Comparison of ENCODE assay signal across 22 cellular contexts in genomic region chr1:27861436-27861835, GRCh38. TPM values are rescaled to one million over a fixed set of nuclear protein-coding genes. Genes with fewer than 3 reads are reported as not detected.
DNase-seq lines count a peak whose midpoint lies in the region; ATAC-seq, FAIRE-seq and TF ChIP-seq lines count a peak whose summit lies in the region.
"Had no signal": no experiment of that assay in that cellular context is flagged by ENCODE, and none has a peak within 500 bp of the region (broad histone marks: within the 10 kb centered on the region; RNA-seq: fewer than 3 reads in every experiment).

No MANE protein-coding gene starts in this region.

- no peak for TF ChIP-seq CTCF in K562 (IDR thresholded peaks at IDR 0.05 in 2 of 3, conservative IDR thresholded peaks at IDR 0.05 in 1 of 3; ENCODE audit: insufficient read depth in 2 of 3, low read depth in 1 of 3, low read length in 3 of 3)

- H3K9me1 ChIP-seq in K562 (ENCODE audit: control insufficient read depth, insufficient read depth, low read length) = no peaks in the 10 kb centered on the region

- no peak overlapping the region for H3K4me3 ChIP-seq in K562
- H3K4me3 ChIP-seq: GM12878, PC-9 had no signal

- BruUV-seq in K562 (replicated peaks; lab: Mats Ljungman, UMichigan) = no TSS peak

- H3K4me1 ChIP-seq in K562 (replicated peaks in 1 of 2; ENCODE audit: control insufficient read depth in 2 of 2, insufficient read depth in 2 of 2, low read length in 2 of 2) = peaks cover 22 to 48% of the 10 kb centered on the region in 2 experiments; a peak in 4 of 5 replicates
- H3K4me1 ChIP-seq: Caco-2 had no signal

- CTCF ChIA-PET in K562 (lab: Yijun Ruan, JAX; ENCODE audit: low intra/inter-chr PET ratio) = no interaction called here
- CTCF ChIA-PET in activated CD8-positive, alpha-beta memory T cell treated with anti-CD3 and anti-CD28 coated beads, Interleukin-2, amount 10 ng/mL, durations not matched to agents 7 days and 5 days (lab: Charles Lee) = interaction anchor here (6.0 kb wide), 1 partner anchor 120 kb away, joined by 59 read pairs; no protein-coding TSS in a partner anchor

- in situ Hi-C loops in K562 (cut with MboI) = loop anchor here (5.0 to 10.0 kb wide), 2 partner anchors 106 to 333 kb away; no protein-coding TSS in a partner anchor

- TF ChIP-seq EP300 in K562 (IDR thresholded peaks at IDR 0.05; ENCODE audit: low read length) = no peak

- H3K9me3 Mint-ChIP-seq in stimulated activated naive CD8-positive, alpha-beta T cell treated with anti-CD3 and anti-CD28 coated beads, Interleukin-15, Interleukin-2, amounts not matched to agents 100 ng/mL and 50 ng/mL, for 24 hours = no peaks in the 10 kb centered on the region
- H3K9me3 Mint-ChIP-seq in stimulated activated effector memory CD8-positive, alpha-beta T cell treated with anti-CD3 and anti-CD28 coated beads, Interleukin-12 subunit alpha, Interleukin-12 subunit beta, amount 100 ng/mL, for 72 hours = no peaks in the 10 kb centered on the region
- no peaks in the 10 kb centered on the region for H3K9me3 Mint-ChIP-seq in activated CD8-positive, alpha-beta memory T cell treated with anti-CD3 and anti-CD28 coated beads, Interleukin-2, amount 10 ng/mL, durations not matched to agents 7 days and 5 days (ENCODE audit: low read depth)
- H3K9me3 Mint-ChIP-seq: CD4-positive, alpha-beta memory T cell had no signal

- no peaks in the 10 kb centered on the region for H3K27me3 Mint-ChIP-seq in stimulated activated naive CD8-positive, alpha-beta T cell treated with anti-CD3 and anti-CD28 coated beads, Interleukin-15, Interleukin-2, amounts not matched to agents 100 ng/mL and 50 ng/mL, for 24 hours
- H3K27me3 Mint-ChIP-seq in activated CD8-positive, alpha-beta memory T cell treated with anti-CD3 and anti-CD28 coated beads, Interleukin-2, amount 10 ng/mL, durations not matched to agents 7 days and 5 days = no peaks in the 10 kb centered on the region
- H3K27me3 Mint-ChIP-seq: CD4-positive, alpha-beta memory T cell had no signal

- H3K4me3 Mint-ChIP-seq in stimulated activated naive CD8-positive, alpha-beta T cell treated with anti-CD3 and anti-CD28 coated beads, Interleukin-15, Interleukin-2, amounts not matched to agents 100 ng/mL and 50 ng/mL, for 24 hours = no peak overlapping the region
- no peak overlapping the region for H3K4me3 Mint-ChIP-seq in stimulated activated effector memory CD8-positive, alpha-beta T cell treated with anti-CD3 and anti-CD28 coated beads, Interleukin-12 subunit alpha, Interleukin-12 subunit beta, amount 100 ng/mL, for 72 hours
- no peak overlapping the region for H3K4me3 Mint-ChIP-seq in activated CD8-positive, alpha-beta memory T cell treated with anti-CD3 and anti-CD28 coated beads, Interleukin-2, amount 10 ng/mL, durations not matched to agents 7 days and 5 days

- H3K9me3 ChIP-seq in K562 (replicated peaks; ENCODE audit: control insufficient read depth, insufficient read depth, low read depth, low read length) = no peaks in the 10 kb centered on the region
- H3K9me3 ChIP-seq: Caco-2 had no signal

- H3K36me3 ChIP-seq in K562 (ENCODE audit: control insufficient read depth, insufficient read depth, low read length) = no peaks in the 10 kb centered on the region

- 0 out of 2 replicates have a peak overlapping the region, but pooled peaks have one; percentile 63 for H2AFZ ChIP-seq in K562 (ENCODE audit: low read depth, low read length)
- H2AFZ ChIP-seq: PC-9 had no signal

- H3K4me1 Mint-ChIP-seq in stimulated activated naive CD8-positive, alpha-beta T cell treated with anti-CD3 and anti-CD28 coated beads, Interleukin-15, Interleukin-2, amounts not matched to agents 100 ng/mL and 50 ng/mL, for 24 hours (ENCODE audit: low read depth) = peaks cover 42% of the 10 kb centered on the region
- peaks cover 14% of the 10 kb centered on the region for H3K4me1 Mint-ChIP-seq in stimulated activated effector memory CD8-positive, alpha-beta T cell treated with anti-CD3 and anti-CD28 coated beads, Interleukin-12 subunit alpha, Interleukin-12 subunit beta, amount 100 ng/mL, for 72 hours
- H3K4me1 Mint-ChIP-seq in activated CD8-positive, alpha-beta memory T cell treated with anti-CD3 and anti-CD28 coated beads, Interleukin-2, amount 10 ng/mL, durations not matched to agents 7 days and 5 days = peaks cover 21% of the 10 kb centered on the region

- ATAC-seq in stimulated activated naive CD8-positive, alpha-beta T cell treated with anti-CD3 and anti-CD28 coated beads, Interleukin-15, Interleukin-2, amounts not matched to agents 100 U/mL and 50 U/mL, for 24 hours = no peak
- ATAC-seq in K562 (no peak), HG03108 (IDR thresholded peaks at IDR 0.05; ENCODE audit: unreplicated experiment) (no peak)
- ATAC-seq in stimulated activated effector memory CD8-positive, alpha-beta T cell treated with anti-CD3 and anti-CD28 coated beads, Interleukin-12 subunit alpha, Interleukin-12 subunit beta, amount 100 ng/mL, for 72 hours = no peak
- no peak for ATAC-seq in activated CD8-positive, alpha-beta memory T cell treated with anti-CD3 and anti-CD28 coated beads, Interleukin-2, amount 10 ng/mL, durations not matched to agents 7 days and 5 days
- ATAC-seq: GM12878 had no signal

- intact Hi-C loops in K562 (cut with micrococcal nuclease) = no loop called here

- no peaks in the 10 kb centered on the region for H3K79me2 ChIP-seq in K562 (ENCODE audit: control insufficient read depth, insufficient read depth, low read length)

- WGBS in K562 (ENCODE audit: insufficient coverage, low coverage, missing lambda C conversion rate) = 92% methylated on average over 10 of the region's 10 CpGs

- no peak for TF ChIP-seq POLR2A in K562 (conservative IDR thresholded peaks at IDR 0.05)

- peak overlapping the region in 1 of 2 experiments; percentile 18; a peak in 1 of 4 replicates for H3K9ac ChIP-seq in K562 (ENCODE audit: insufficient read depth in 1 of 2, low read depth in 2 of 2, low read length in 2 of 2)

- peak overlapping the region; percentile 61 for H3K27ac Mint-ChIP-seq in stimulated activated naive CD8-positive, alpha-beta T cell treated with anti-CD3 and anti-CD28 coated beads, Interleukin-15, Interleukin-2, amounts not matched to agents 100 ng/mL and 50 ng/mL, for 24 hours
- H3K27ac Mint-ChIP-seq in stimulated activated effector memory CD8-positive, alpha-beta T cell treated with anti-CD3 and anti-CD28 coated beads, Interleukin-12 subunit alpha, Interleukin-12 subunit beta, amount 100 ng/mL, for 72 hours = peak overlapping the region; percentile 77
- no peak overlapping the region for H3K27ac Mint-ChIP-seq in activated CD8-positive, alpha-beta memory T cell treated with anti-CD3 and anti-CD28 coated beads, Interleukin-2, amount 10 ng/mL, durations not matched to agents 7 days and 5 days

- no peak overlapping the region for H3K4me2 ChIP-seq in K562 (ENCODE audit: insufficient read depth, low read length)
- H3K4me2 ChIP-seq: PC-9 had no signal

- H3K27me3 ChIP-seq in K562 (ENCODE audit: control insufficient read depth in 2 of 2, insufficient read depth in 2 of 2, low read length in 2 of 2) = no peaks in the 10 kb centered on the region

- no peaks in the 10 kb centered on the region for H4K20me1 ChIP-seq in K562 (replicated peaks; ENCODE audit: control insufficient read depth, insufficient read depth, low read length)

- POLR2A ChIA-PET in K562 (lab: Yijun Ruan, JAX) = no interaction called here

- no peak overlapping the region for H3K27ac ChIP-seq in K562 (ENCODE audit: extremely low read depth, low read depth, low read length)
- H3K27ac ChIP-seq: PC-9 had no signal

- H3K36me3 Mint-ChIP-seq in stimulated activated naive CD8-positive, alpha-beta T cell treated with anti-CD3 and anti-CD28 coated beads, Interleukin-15, Interleukin-2, amounts not matched to agents 100 ng/mL and 50 ng/mL, for 24 hours (ENCODE audit: low read depth) = no peaks in the 10 kb centered on the region
- no peaks in the 10 kb centered on the region for H3K36me3 Mint-ChIP-seq in stimulated activated effector memory CD8-positive, alpha-beta T cell treated with anti-CD3 and anti-CD28 coated beads, Interleukin-12 subunit alpha, Interleukin-12 subunit beta, amount 100 ng/mL, for 72 hours
- H3K36me3 Mint-ChIP-seq in activated CD8-positive, alpha-beta memory T cell treated with anti-CD3 and anti-CD28 coated beads, Interleukin-2, amount 10 ng/mL, durations not matched to agents 7 days and 5 days = no peaks in the 10 kb centered on the region

- DNase-seq in stimulated activated naive CD8-positive, alpha-beta T cell treated with anti-CD3 and anti-CD28 coated beads, Interleukin-15, Interleukin-2, amounts not matched to agents 100 U/mL and 50 U/mL, for 24 hours = no peak
- DNase-seq in K562 (ENCODE audit: extremely low read depth in 1 of 4, low spot score in 3 of 4) (no peak), NCI-H146 (lab: John Stamatoyannopoulos, UW) (no peak)
- DNase-seq in stimulated activated effector memory CD8-positive, alpha-beta T cell treated with anti-CD3 and anti-CD28 coated beads, Interleukin-12 subunit alpha, Interleukin-12 subunit beta, amount 100 ng/mL, for 72 hours (ENCODE audit: low spot score in 2 of 2) = no peak
- no peak for DNase-seq in activated CD8-positive, alpha-beta memory T cell treated with anti-CD3 and anti-CD28 coated beads, Interleukin-2, amount 10 ng/mL, durations not matched to agents 7 days and 5 days
- DNase-seq: Caco-2; CD4-positive, alpha-beta memory T cell; DMS 273 treated with DMSO at 0.1 percent for 48 hours; DMS79 treated with DMSO at 0.1 percent for 48 hours; KG1; NCI-H1694 treated with DMSO at 0.1 percent for 48 hours; NCI-H2107; NCI-H510A; NCI-H748 treated with DMSO at 0.1 percent for 48 hours; PC-9; RPMI8226; SHP77 had no signal

- FAIRE-seq in K562 (lab: Jason Lieb, UNC) = no peak
- FAIRE-seq: A204.1, GM12878, H54 had no signal

- TF ChIP-seq RAD21 in K562 (CRISPR knock-in tag; conservative IDR thresholded peaks at IDR 0.05 in 1 of 2, IDR thresholded peaks at IDR 0.05 in 1 of 2) = no peak

RNA-seq across cellular contexts. Expression of gene THEMIS2, which starts 10.9 kb away (rescaled TPM):
- 11.1 and 36.1 TPM in 2 replicates for total RNA-seq in K562 (2011; cell fraction: chromatin; rRNA removed; ENCODE audit: low replicate concordance)
- 23.2 and 25.5 TPM in 2 replicates for total RNA-seq in K562 (2011; cell fraction: nucleolus; rRNA removed)
- 18.8 and 19.5 TPM in 2 replicates for total RNA-seq in K562 (2011; cell fraction: nucleoplasm; rRNA removed)
- total RNA-seq in K562 (2014; rRNA removed) = 10.8 and 12.6 TPM in 2 replicates
- 4.2 and 6.8 TPM in 2 replicates for total RNA-seq in K562 (2014; rRNA removed; fragmentation: Illumina TruSeq; extraction: Trizol)
- total RNA-seq in K562 (2015; rRNA removed; fragmentation: Illumina TruSeq; extraction: Trizol) = 4.6 and 4.9 TPM in 2 replicates
- 12.7 TPM in 2 replicates for total RNA-seq in K562 (2021)
- polyA plus RNA-seq in K562 (2011; rRNA removed) = 8.5 and 16.9 TPM in 2 replicates
- 15.5 and 15.9 TPM in 2 replicates for polyA plus RNA-seq in K562 (2011; cell fraction: cytosol; rRNA removed)
- 23.2 and 24.7 TPM in 2 replicates for polyA plus RNA-seq in K562 (2011; cell fraction: nucleus; rRNA removed)
- polyA plus RNA-seq in K562 (2012) = 8.4 and 16.6 TPM in 2 replicates
- polyA plus RNA-seq in K562 (2014; fragmentation: Illumina TruSeq; extraction: Trizol) = 8.0 and 9.5 TPM in 2 replicates
- polyA plus RNA-seq in K562 (2014; fragmentation: Nextera tagmentation; extraction: Ambion mirVana) = 1 to 10 TPM; 2.3 to 3.4 TPM
- polyA plus RNA-seq in K562 (2014; rRNA removed) = 11.7 and 12.8 TPM in 2 replicates
- polyA minus RNA-seq in K562 (2011; rRNA and poly(A)+ RNA removed) = 7.9 and 9.4 TPM in 2 replicates
- polyA minus RNA-seq in K562 (2011; cell fraction: cytosol; rRNA and poly(A)+ RNA removed) = 7.0 and 10.6 TPM in 2 replicates
- polyA minus RNA-seq in K562 (2011; cell fraction: nucleus; rRNA and poly(A)+ RNA removed) = 8.6 and 11.6 TPM in 2 replicates
- total RNA-seq in activated CD8-positive, alpha-beta memory T cell treated with anti-CD3 and anti-CD28 coated beads, Interleukin-2, amount 10 ng/mL, durations not matched to agents 7 days and 5 days = 10 to 100 TPM; 23.4 to 30.7 TPM

RNA-seq across cellular contexts. Expression of gene PPP1R8, which starts 30.9 kb away (rescaled TPM):
- 20.9 and 25.0 TPM in 2 replicates for total RNA-seq in K562 (2011; cell fraction: chromatin; rRNA removed; ENCODE audit: low replicate concordance)
- total RNA-seq in K562 (2011; cell fraction: nucleolus; rRNA removed) = 24.2 and 25.8 TPM in 2 replicates
- 22.5 and 26.0 TPM in 2 replicates for total RNA-seq in K562 (2011; cell fraction: nucleoplasm; rRNA removed)
- total RNA-seq in K562 (2014; rRNA removed) (70.7 and 79.1 TPM in 2 replicates), K562 (2014; rRNA removed; fragmentation: Illumina TruSeq; extraction: Trizol) (74.6 and 79.6 TPM in 2 replicates), K562 (2015; rRNA removed; fragmentation: Illumina TruSeq; extraction: Trizol) (80.1 and 87.9 TPM in 2 replicates), K562 (2021) (66.7 and 75.3 TPM in 2 replicates)
- polyA plus RNA-seq in K562 (2011; rRNA removed) (89.6 and 101 TPM in 2 replicates), K562 (2014; fragmentation: Illumina TruSeq; extraction: Trizol) (107 and 132 TPM in 2 replicates), K562 (2014; fragmentation: Nextera tagmentation; extraction: Ambion mirVana) (10 to 100 TPM; 16.2 to 20.2 TPM), K562 (2014; rRNA removed) (83.0 and 89.5 TPM in 2 replicates)
- 74.3 and 80.9 TPM in 2 replicates for polyA plus RNA-seq in K562 (2011; cell fraction: cytosol; rRNA removed)
- polyA plus RNA-seq in K562 (2011; cell fraction: nucleus; rRNA removed) = 37.2 and 44.2 TPM in 2 replicates
- 53.6 and 64.5 TPM in 2 replicates for polyA plus RNA-seq in K562 (2012)
- polyA minus RNA-seq in K562 (2011; rRNA and poly(A)+ RNA removed) = 120 and 129 TPM in 2 replicates
- polyA minus RNA-seq in K562 (2011; cell fraction: cytosol; rRNA and poly(A)+ RNA removed) = 48.7 and 53.1 TPM in 2 replicates
- polyA minus RNA-seq in K562 (2011; cell fraction: nucleus; rRNA and poly(A)+ RNA removed) = 12.4 and 24.0 TPM in 2 replicates
- total RNA-seq in activated CD8-positive, alpha-beta memory T cell treated with anti-CD3 and anti-CD28 coated beads, Interleukin-2, amount 10 ng/mL, durations not matched to agents 7 days and 5 days = 10 to 100 TPM; 57.4 to 68.7 TPM

RNA-seq across cellular contexts. Expression of gene RPA2, which starts 52.9 kb away (rescaled TPM):
- total RNA-seq in K562 (2011; cell fraction: chromatin; rRNA removed; ENCODE audit: low replicate concordance) = 37.6 and 39.9 TPM in 2 replicates
- total RNA-seq in K562 (2011; cell fraction: nucleolus; rRNA removed) = 42.4 and 43.4 TPM in 2 replicates
- total RNA-seq in K562 (2011; cell fraction: nucleoplasm; rRNA removed) = 47.2 and 54.0 TPM in 2 replicates
- 177 and 243 TPM in 2 replicates for total RNA-seq in K562 (2014; rRNA removed)
- total RNA-seq in K562 (2014; rRNA removed; fragmentation: Illumina TruSeq; extraction: Trizol) = 150 and 169 TPM in 2 replicates
- 136 and 144 TPM in 2 replicates for total RNA-seq in K562 (2015; rRNA removed; fragmentation: Illumina TruSeq; extraction: Trizol)
- 119 and 121 TPM in 2 replicates for total RNA-seq in K562 (2021)
- polyA plus RNA-seq in K562 (2011; rRNA removed) = 177 and 222 TPM in 2 replicates
- 110 and 113 TPM in 2 replicates for polyA plus RNA-seq in K562 (2011; cell fraction: cytosol; rRNA removed)
- 85.8 and 86.7 TPM in 2 replicates for polyA plus RNA-seq in K562 (2011; cell fraction: nucleus; rRNA removed)
- 103 and 129 TPM in 2 replicates for polyA plus RNA-seq in K562 (2012)
- 198 and 207 TPM in 2 replicates for polyA plus RNA-seq in K562 (2014; fragmentation: Illumina TruSeq; extraction: Trizol)
- polyA plus RNA-seq in K562 (2014; fragmentation: Nextera tagmentation; extraction: Ambion mirVana) = 100 to 1,000 TPM; 260 to 516 TPM
- 265 and 295 TPM in 2 replicates for polyA plus RNA-seq in K562 (2014; rRNA removed)
- 69.4 and 70.6 TPM in 2 replicates for polyA minus RNA-seq in K562 (2011; rRNA and poly(A)+ RNA removed)
- 40.0 and 42.4 TPM in 2 replicates for polyA minus RNA-seq in K562 (2011; cell fraction: cytosol; rRNA and poly(A)+ RNA removed)
- 18.3 and 27.1 TPM in 2 replicates for polyA minus RNA-seq in K562 (2011; cell fraction: nucleus; rRNA and poly(A)+ RNA removed)
- 10 to 100 TPM; 63.0 to 72.1 TPM for total RNA-seq in activated CD8-positive, alpha-beta memory T cell treated with anti-CD3 and anti-CD28 coated beads, Interleukin-2, amount 10 ng/mL, durations not matched to agents 7 days and 5 days
